Comparison of ENCODE assay signal across 10 cellular contexts in genomic region chr11:12285106-12285505, GRCh38.
DNase-seq lines count a peak whose midpoint lies in the region; ATAC-seq and TF ChIP-seq lines count a peak whose summit lies in the region.
"Had no signal": no experiment of that assay in that cellular context is flagged by ENCODE, and none has a peak within 500 bp of the region (broad histone marks: within the 10 kb centered on the region; RNA-seq: fewer than 3 reads in every experiment).

No MANE protein-coding gene starts in this region.

- H3K9me3 Mint-ChIP-seq in chondrocyte (ENCODE audit: low read depth), result no peaks in the 10 kb centered on the region
- H3K9me3 Mint-ChIP-seq: central memory CD8-positive, alpha-beta T cell had no signal

- peak overlapping the region; percentile 7 for H3K4me3 ChIP-seq in AG10803 (ENCODE audit: low read length)

- H3K4me3 Mint-ChIP-seq in chondrocyte (ENCODE audit: unreplicated experiment), result peak overlapping the region; percentile 7
- H3K4me3 Mint-ChIP-seq: central memory CD8-positive, alpha-beta T cell had no signal

- TF ChIP-seq CTCF in AG10803 (conservative IDR thresholded peaks at IDR 0.05; ENCODE audit: low read length) (no peak), chondrocyte (IDR thresholded peaks at IDR 0.05) (no peak)

- no peaks in the 10 kb centered on the region for H3K27me3 Mint-ChIP-seq in chondrocyte (ENCODE audit: low read depth)
- H3K27me3 Mint-ChIP-seq: central memory CD8-positive, alpha-beta T cell had no signal

- DNase-seq in AG10803 (ENCODE audit: low read depth) (peak; percentile 96), MV-4-11 (lab: John Stamatoyannopoulos, UW) (peak; percentile 69), chondrocyte (ENCODE audit: low spot score) (no peak), myocyte (ENCODE audit: low read depth) (peak; percentile 65), midbrain (lab: John Stamatoyannopoulos, UW) (no peak), NCI-H2171 (lab: John Stamatoyannopoulos, UW) (no peak)
- DNase-seq: KG1 had no signal

- peaks cover 86% of the 10 kb centered on the region for H3K4me1 Mint-ChIP-seq in chondrocyte (ENCODE audit: low read depth)

- no peaks in the 10 kb centered on the region for H3K36me3 Mint-ChIP-seq in chondrocyte (ENCODE audit: low read depth)

- peak overlapping the region; percentile 100 for H3K27ac Mint-ChIP-seq in chondrocyte (ENCODE audit: unreplicated experiment)

- ATAC-seq in GM21515 (IDR thresholded peaks at IDR 0.05; ENCODE audit: unreplicated experiment) (no peak), HG02973 (IDR thresholded peaks at IDR 0.05; ENCODE audit: unreplicated experiment) (no peak)

Comparison
In these comparisons a context has a peak if more than half of its experiments do, and no peak if none do; other contexts are left out.
1. DNase-seq: peak in AG10803 (single experiment), MV-4-11 (single experiment) and myocyte (single experiment); none in chondrocyte (single experiment), midbrain (single experiment) and NCI-H2171 (single experiment).